17 cellular contexts compared by ENCODE assay signal in genomic region chr10:52853704-52854103, GRCh38.
DNase-seq lines count a peak whose midpoint lies in the region; ATAC-seq and TF ChIP-seq lines count a peak whose summit lies in the region.
"Had no signal": no experiment of that assay in that cellular context is flagged by ENCODE, and none has a peak within 500 bp of the region (broad histone marks: within the 10 kb centered on the region; RNA-seq: fewer than 3 reads in every experiment).

No MANE protein-coding gene starts in this region.

- no peak overlapping the region for H3K4me3 ChIP-seq in prostate gland
- H3K4me3 ChIP-seq: adrenal gland, BLaER1, esophagus squamous epithelium, left lung, tibial artery had no signal

- 95% methylated on average over 4 of the region's 4 CpGs for WGBS in prostate gland

- TF ChIP-seq CTCF in prostate gland (IDR thresholded peaks at IDR 0.05) = no peak

- H3K27me3 ChIP-seq in prostate gland (replicated peaks; ENCODE audit: insufficient read depth) = no peaks in the 10 kb centered on the region
- H3K27me3 ChIP-seq: adrenal gland, BLaER1, esophagus squamous epithelium, left lung, tibial artery had no signal

- no peaks in the 10 kb centered on the region for H3K4me1 ChIP-seq in prostate gland (replicated peaks)
- H3K4me1 ChIP-seq: adrenal gland, BLaER1, esophagus squamous epithelium, left lung, tibial artery had no signal

- no peaks in the 10 kb centered on the region for H3K36me3 Mint-ChIP-seq in effector memory CD8-positive, alpha-beta T cell (ENCODE audit: insufficient read depth)

- no peak for DNase-seq in NCI-H82 treated with DMSO at 0.1 percent for 48 hours (lab: John Stamatoyannopoulos, UW; ENCODE audit: unreplicated experiment)
- no peak for DNase-seq in effector memory CD8-positive, alpha-beta T cell
- DNase-seq in prostate gland (ENCODE audit: low spot score) = no peak
- DNase-seq: activated CD4-positive, CD25-positive, alpha-beta regulatory T cell treated with anti-CD3 and anti-CD28 coated beads, Interleukin-2, amount 50 U/mL, for 72 hours; adrenal gland; DMS 273 treated with DMSO at 0.1 percent for 48 hours; esophagus squamous epithelium; left lung; NCI-H187; NCI-H524 treated with DMSO at 0.1 percent for 48 hours; stimulated activated CD4-positive, alpha-beta T cell treated with anti-CD3 and anti-CD28 coated beads, Interleukin-12 subunit alpha, Interleukin-12 subunit beta, amount 100 ng/mL, for 4 hours; tibial artery had no signal

- ATAC-seq in GM19035 (IDR thresholded peaks at IDR 0.05; ENCODE audit: unreplicated experiment) (peak; percentile 49), GM21717 (IDR thresholded peaks at IDR 0.05; ENCODE audit: unreplicated experiment) (peak; percentile 74), HG03135 (IDR thresholded peaks at IDR 0.05; ENCODE audit: unreplicated experiment) (peak; percentile 76), HG02973 (IDR thresholded peaks at IDR 0.05; ENCODE audit: unreplicated experiment) (no peak)
- no peak for ATAC-seq in effector memory CD8-positive, alpha-beta T cell (replicated peaks)
- ATAC-seq: left lung had no signal

- H3K27ac ChIP-seq in prostate gland = no peak overlapping the region
- H3K27ac ChIP-seq: adrenal gland, BLaER1, esophagus squamous epithelium, left lung, tibial artery had no signal

- no peak overlapping the region for H3K27ac Mint-ChIP-seq in effector memory CD8-positive, alpha-beta T cell

- no peaks in the 10 kb centered on the region for H3K36me3 ChIP-seq in prostate gland
- H3K36me3 ChIP-seq: adrenal gland, BLaER1, esophagus squamous epithelium, left lung, tibial artery had no signal

- TF ChIP-seq POLR2A in prostate gland (IDR thresholded peaks at IDR 0.05) = no peak

- no peaks in the 10 kb centered on the region for H3K4me1 Mint-ChIP-seq in effector memory CD8-positive, alpha-beta T cell (ENCODE audit: low read depth in 2 of 2)

- H3K4me3 Mint-ChIP-seq in effector memory CD8-positive, alpha-beta T cell = no peak overlapping the region

- H3K27me3 Mint-ChIP-seq in effector memory CD8-positive, alpha-beta T cell = no peaks in the 10 kb centered on the region

- no peaks in the 10 kb centered on the region for H3K9me3 ChIP-seq in prostate gland
- H3K9me3 ChIP-seq: adrenal gland, esophagus squamous epithelium, left lung, tibial artery had no signal

- peaks cover 5 to 8% of the 10 kb centered on the region in 2 donors for H3K9me3 Mint-ChIP-seq in effector memory CD8-positive, alpha-beta T cell

- intact Hi-C loops in prostate gland (cut with DNase I) = no loop called here

Comparison
In these comparisons a context has a peak if more than half of its experiments do, and no peak if none do; other contexts are left out.
1. ATAC-seq: peak in GM19035 (single experiment), GM21717 (single experiment) and HG03135 (single experiment); none in HG02973 (single experiment) and effector memory CD8-positive, alpha-beta T cell (single experiment).